Comparison of ENCODE assay signal across 8 cellular contexts in the genomic region with DNA sequence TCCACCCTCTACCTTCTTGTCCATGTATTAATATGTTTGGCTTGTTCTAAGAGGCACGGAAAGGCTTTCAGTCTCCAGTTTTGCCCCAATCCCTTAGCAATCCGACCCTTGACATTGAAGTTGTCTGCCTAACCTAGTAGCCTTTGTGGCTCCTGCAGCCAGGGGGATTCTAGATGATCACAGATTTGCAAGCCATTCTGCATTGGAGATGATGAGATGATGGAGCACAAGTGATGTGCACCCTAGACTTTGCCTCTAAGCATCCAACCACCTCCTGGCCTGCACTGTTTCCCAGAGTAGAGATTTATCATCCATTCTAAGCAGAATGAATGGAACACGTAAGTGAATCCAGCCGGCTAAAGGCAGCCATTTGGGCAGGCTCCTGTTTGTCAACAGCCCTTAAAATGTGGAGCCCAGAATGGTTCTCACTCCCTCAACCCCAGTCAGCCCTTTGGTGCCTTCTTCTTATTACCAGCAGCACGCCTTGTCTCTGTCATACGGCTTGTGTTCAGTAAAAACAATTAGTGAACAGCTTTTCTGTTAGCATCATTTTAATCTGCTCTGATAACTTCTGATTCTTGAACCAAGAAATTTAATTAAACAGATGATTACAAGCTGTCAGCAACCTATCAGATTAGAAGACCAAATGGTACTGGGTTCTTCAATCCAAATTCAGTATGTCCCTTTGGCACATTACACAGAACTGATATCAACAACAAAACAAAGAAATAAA. TPM values are rescaled to one million over a fixed set of nuclear protein-coding genes. Genes with fewer than 3 reads are reported as not detected.
DNase-seq lines count a peak whose midpoint lies in the region; ATAC-seq and TF ChIP-seq lines count a peak whose summit lies in the region.

No MANE protein-coding gene starts in this region.

- H3K9me3 ChIP-seq in OCI-LY7 (ENCODE audit: low read length), result no peaks in the 10 kb centered on the region

- H3K4me2 ChIP-seq in OCI-LY7 (ENCODE audit: low read length), result peak overlapping the region; percentile 78

- no peaks in the 10 kb centered on the region for H3K27me3 ChIP-seq in dorsolateral prefrontal cortex

- H2AFZ ChIP-seq in OCI-LY7 (ENCODE audit: low read length), result peak overlapping the region; percentile 10; the same call in 1 of the 2 replicates

- no peaks in the 10 kb centered on the region for H4K20me1 ChIP-seq in OCI-LY7 (ENCODE audit: insufficient read depth, low read length)

- H3K27ac ChIP-seq in OCI-LY7 (ENCODE audit: low read depth, low read length, poor library complexity, severe bottlenecking), result peak overlapping the region; percentile 96
- peak overlapping the region in 49 of 59 donors; percentile 38 to 89 (median 76) for H3K27ac ChIP-seq in dorsolateral prefrontal cortex
- peak overlapping the region in 20 of 21 experiments; percentile 47 to 100 (median 94) for H3K27ac ChIP-seq in skin epidermis

- H3K4me1 ChIP-seq in OCI-LY7 (ENCODE audit: insufficient read depth, low read length, poor library complexity, severe bottlenecking), result peaks cover 99% of the 10 kb centered on the region

- H3K4me3 ChIP-seq in OCI-LY7 (ENCODE audit: low read depth, low read length, poor library complexity, severe bottlenecking) (peak overlapping the region; percentile 26), dorsolateral prefrontal cortex (peak overlapping the region in 1 of 59 donors; percentile 17), skin epidermis (no peak overlapping the region)

- no peaks in the 10 kb centered on the region for H3K36me3 ChIP-seq in OCI-LY7 (ENCODE audit: insufficient read depth, low read length)

- DNase-seq in OCI-LY7 (ENCODE audit: low spot score) (peak; percentile 33), dorsolateral prefrontal cortex (no peak), NCI-H446 (lab: John Stamatoyannopoulos, UW) (no peak), SHP77 (lab: John Stamatoyannopoulos, UW) (no peak), DMS79 (lab: John Stamatoyannopoulos, UW) (no peak)

- no peak for ATAC-seq in GM18505 (IDR thresholded peaks at IDR 0.05; ENCODE audit: unreplicated experiment)
- no peak for ATAC-seq in HG02623 (IDR thresholded peaks at IDR 0.05; ENCODE audit: unreplicated experiment)

- TF ChIP-seq POLR2A in GM18505 (IDR thresholded peaks at IDR 0.05; ENCODE audit: borderline replicate concordance, extremely low read depth, insufficient read depth, insufficient read length), result peak; percentile 35

- no peak for TF ChIP-seq CTCF in OCI-LY7 (conservative IDR thresholded peaks at IDR 0.05; ENCODE audit: low read length)
- no peak for TF ChIP-seq CTCF in dorsolateral prefrontal cortex (IDR thresholded peaks at IDR 0.05 in 54 of 56, conservative IDR thresholded peaks at IDR 0.05 in 2 of 56; ENCODE audit: low read depth in 1 of 56, partially characterized antibody in 56 of 56)

- POLR2A ChIA-PET in OCI-LY7 (lab: Charles Lee), result interaction anchor here (0.6 to 21.2 kb wide), 14 partner anchors 10 to 78 kb away, joined by 3 to 372 read pairs (median 5); partner anchors contain the start of gene PHF19

- CTCF ChIA-PET in OCI-LY7 (lab: Charles Lee; ENCODE audit: unreplicated experiment), result interaction anchor here (0.6 to 1.0 kb wide), 3 partner anchors 39 to 46 kb away, joined by 3 to 4 read pairs (median 4); no protein-coding TSS in a partner anchor

- intact Hi-C loops in OCI-LY7 (cut with micrococcal nuclease; ENCODE audit: unreplicated experiment), result no loop called here
- intact Hi-C loops in dorsolateral prefrontal cortex (cut with DNase I), result loop anchor here in 1 of 2 donors (2.0 kb wide), 1 partner anchor 13 kb away; no protein-coding TSS in a partner anchor

- no peaks in the 10 kb centered on the region for H3K9me2 ChIP-seq in OCI-LY7 (ENCODE audit: insufficient read depth, low read length)

- no TSS peak for BruUV-seq in OCI-LY7 (replicated peaks; lab: Mats Ljungman, UMichigan)

- peaks cover 13% of the 10 kb centered on the region; the same call in 1 of the 2 replicates for H3K79me2 ChIP-seq in OCI-LY7 (ENCODE audit: insufficient read depth, low read depth, low read length)

RNA-seq across cellular contexts. Expression of gene TRAF1, which starts 5.7 kb away (rescaled TPM):
- total RNA-seq in OCI-LY7 (2014; rRNA removed; shearing (Covaris generic)), result 23.7 and 24.2 TPM in 2 replicates
- total RNA-seq in OCI-LY7 (2022), result 40.3 and 50.5 TPM in 2 replicates
- 10 to 100 TPM in 57 of 120 experiments, 1 to 10 TPM in 63; 3.8 to 25.3 (median 9.8) TPM for total RNA-seq in dorsolateral prefrontal cortex

RNA-seq across cellular contexts. Expression of gene PHF19, which starts 55.3 kb away (rescaled TPM):
- total RNA-seq in OCI-LY7 (2014; rRNA removed; shearing (Covaris generic)), result 102 and 108 TPM in 2 replicates
- total RNA-seq in OCI-LY7 (2022), result 211 and 214 TPM in 2 replicates
- 100 to 1,000 TPM in 2 of 120 experiments, 10 to 100 TPM in 118; 18.7 to 119 (median 39.5) TPM for total RNA-seq in dorsolateral prefrontal cortex
